ENCODE assay signal across 10 cellular contexts in genomic region chr17:59851431-59852375, GRCh38. TPM values are rescaled to one million over a fixed set of nuclear protein-coding genes. Genes with fewer than 3 reads are reported as not detected.
DNase-seq lines count a peak whose midpoint lies in the region; ATAC-seq and TF ChIP-seq lines count a peak whose summit lies in the region.
"Had no signal": no experiment of that assay in that cellular context is flagged by ENCODE, and none has a peak within 500 bp of the region (broad histone marks: within the 10 kb centered on the region; RNA-seq: fewer than 3 reads in every experiment).

No MANE protein-coding gene starts in this region.

- peaks cover 39% of the 10 kb centered on the region for H3K4me1 Mint-ChIP-seq in activated T-helper 2 cell treated with anti-CD3 and anti-CD28 coated beads, Interferon-gamma antibody, Interleukin-2, Interleukin-4, amounts not matched to agents 10 μg/mL and 5 μg/mL and 100 μg/mL, durations not matched to agents 14 hours and 24 hours and 36 hours (ENCODE audit: low read depth)

- TF ChIP-seq POLR2A in body of pancreas (IDR thresholded peaks at IDR 0.05), result peak in 1 of 3 donors; percentile 16
- TF ChIP-seq POLR2A in lower leg skin (IDR thresholded peaks at IDR 0.05), result no peak

- H3K27ac ChIP-seq in body of pancreas (peak overlapping the region; percentile 56 to 82 (median 75)), tibial artery (peak overlapping the region; percentile 58 to 72)
- H3K27ac ChIP-seq: KMS-11 had no signal

- intact Hi-C loops in body of pancreas (cut with DNase I), result no loop called here
- intact Hi-C loops in lower leg skin (cut with DNase I; ENCODE audit: low total_unique reads), result no loop called here
- intact Hi-C loops in tibial artery (cut with DNase I; ENCODE audit: low total_unique reads), result no loop called here
- intact Hi-C loops in activated T-helper 2 cell treated with anti-CD3 and anti-CD28 coated beads, Interferon-gamma antibody, Interleukin-2, Interleukin-4, amounts not matched to agents 10 μg/mL and 5 μg/mL and 100 μg/mL, durations not matched to agents 14 hours and 24 hours and 36 hours (cut with micrococcal nuclease), result no loop called here

- H3K4me1 ChIP-seq in body of pancreas, result peaks cover 89% of the 10 kb centered on the region
- peaks cover 0 to 74% (median 37%) of the 10 kb centered on the region in 4 donors for H3K4me1 ChIP-seq in tibial artery

- 54% methylated on average over 13 to 14 of the region's 14 CpGs for WGBS in body of pancreas, 2 donors
- WGBS in lower leg skin, 2 donors, result 38 to 42% methylated on average over 14 of the region's 14 CpGs

- H3K27me3 ChIP-seq in body of pancreas (no peaks in the 10 kb centered on the region), tibial artery (no peaks in the 10 kb centered on the region)

- H3K4me3 Mint-ChIP-seq in activated T-helper 2 cell treated with anti-CD3 and anti-CD28 coated beads, Interferon-gamma antibody, Interleukin-2, Interleukin-4, amounts not matched to agents 10 μg/mL and 5 μg/mL and 100 μg/mL, durations not matched to agents 14 hours and 24 hours and 36 hours (ENCODE audit: low read depth), result no peak overlapping the region

- no peaks in the 10 kb centered on the region for H3K27me3 Mint-ChIP-seq in activated T-helper 2 cell treated with anti-CD3 and anti-CD28 coated beads, Interferon-gamma antibody, Interleukin-2, Interleukin-4, amounts not matched to agents 10 μg/mL and 5 μg/mL and 100 μg/mL, durations not matched to agents 14 hours and 24 hours and 36 hours (ENCODE audit: low read depth)

- H3K36me3 Mint-ChIP-seq in activated T-helper 2 cell treated with anti-CD3 and anti-CD28 coated beads, Interferon-gamma antibody, Interleukin-2, Interleukin-4, amounts not matched to agents 10 μg/mL and 5 μg/mL and 100 μg/mL, durations not matched to agents 14 hours and 24 hours and 36 hours (ENCODE audit: low read depth), result peaks cover 3% of the 10 kb centered on the region

- no peak overlapping the region for H3K4me3 ChIP-seq in body of pancreas
- no peak overlapping the region for H3K4me3 ChIP-seq in lower leg skin (ENCODE audit: low read depth, poor library complexity, severe bottlenecking)
- H3K4me3 ChIP-seq in tibial artery, result peak overlapping the region in 1 of 2 donors; percentile 12

- TF ChIP-seq CTCF in body of pancreas (IDR thresholded peaks at IDR 0.05) (no peak), lower leg skin (IDR thresholded peaks at IDR 0.05) (no peak), tibial artery (IDR thresholded peaks at IDR 0.05) (no peak)

- no peaks in the 10 kb centered on the region for H3K9me3 ChIP-seq in body of pancreas
- H3K9me3 ChIP-seq in tibial artery, result no peaks in the 10 kb centered on the region

- peak; percentile 42 for DNase-seq in activated CD8-positive, alpha-beta memory T cell treated with anti-CD3 and anti-CD28 coated beads, Interleukin-2, amount 50 U/mL, for 48 hours
- DNase-seq in activated CD8-positive, alpha-beta memory T cell treated with anti-CD3 and anti-CD28 coated beads, Interleukin-2, amount 50 U/mL, for 4 hours, result no peak
- DNase-seq in body of pancreas (peak in 3 of 4 donors; percentile 42 to 58 (median 51)), lower leg skin (ENCODE audit: low spot score in 2 of 2) (peak; percentile 79 to 95), tibial artery (peak; percentile 45 to 68), NCI-H1105 (lab: John Stamatoyannopoulos, UW) (no peak)
- DNase-seq in activated T-helper 2 cell treated with anti-CD3 and anti-CD28 coated beads, Interferon-gamma antibody, Interleukin-2, Interleukin-4, amounts not matched to agents 10 μg/mL and 5 μg/mL and 100 μg/mL, durations not matched to agents 14 hours and 24 hours and 36 hours (ENCODE audit: low spot score), result no peak
- DNase-seq: effector CD8-positive, alpha-beta T cell had no signal

- H3K27ac Mint-ChIP-seq in activated T-helper 2 cell treated with anti-CD3 and anti-CD28 coated beads, Interferon-gamma antibody, Interleukin-2, Interleukin-4, amounts not matched to agents 10 μg/mL and 5 μg/mL and 100 μg/mL, durations not matched to agents 14 hours and 24 hours and 36 hours, result no peak overlapping the region

- H3K36me3 ChIP-seq in body of pancreas (replicated peaks in 1 of 2; ENCODE audit: insufficient read depth in 1 of 2, low read depth in 2 of 2) (no peaks in the 10 kb centered on the region), tibial artery (no peaks in the 10 kb centered on the region)

- ATAC-seq in body of pancreas, result no peak
- ATAC-seq in GM21825 (IDR thresholded peaks at IDR 0.05; ENCODE audit: unreplicated experiment), result no peak

- H3K9me3 Mint-ChIP-seq in activated T-helper 2 cell treated with anti-CD3 and anti-CD28 coated beads, Interferon-gamma antibody, Interleukin-2, Interleukin-4, amounts not matched to agents 10 μg/mL and 5 μg/mL and 100 μg/mL, durations not matched to agents 14 hours and 24 hours and 36 hours, result no peaks in the 10 kb centered on the region

RNA-seq across cellular contexts. Expression of gene TUBD1, which starts 41.0 kb away (rescaled TPM):
- total RNA-seq in body of pancreas (1 to 10 TPM; 6.9 to 7.5 TPM), lower leg skin (10 to 100 TPM in 2 of 4 donors, 1 to 10 TPM in 2; 8.2 to 22.5 (median 13.2) TPM)
- total RNA-seq in activated T-helper 2 cell treated with anti-CD3 and anti-CD28 coated beads, Interferon-gamma antibody, Interleukin-2, Interleukin-4, amounts not matched to agents 10 μg/mL and 5 μg/mL and 100 μg/mL, durations not matched to agents 14 hours and 24 hours and 36 hours, result 8.2 and 9.3 TPM in 2 replicates

RNA-seq across cellular contexts. Expression of gene RPS6KB1, which starts 41.2 kb away (rescaled TPM):
- 10 to 100 TPM; 30.6 to 55.0 TPM for total RNA-seq in body of pancreas
- 10 to 100 TPM; 21.3 to 52.5 (median 28.2) TPM for total RNA-seq in lower leg skin
- 65.9 and 70.1 TPM in 2 replicates for total RNA-seq in activated T-helper 2 cell treated with anti-CD3 and anti-CD28 coated beads, Interferon-gamma antibody, Interleukin-2, Interleukin-4, amounts not matched to agents 10 μg/mL and 5 μg/mL and 100 μg/mL, durations not matched to agents 14 hours and 24 hours and 36 hours

Comparison
In these comparisons a context has a peak if more than half of its experiments do, and no peak if none do; other contexts are left out.
1. DNase-seq: peak in activated CD8-positive, alpha-beta memory T cell treated with anti-CD3 and anti-CD28 coated beads, Interleukin-2, amount 50 U/mL, for 48 hours (single experiment), body of pancreas (3 of 4), lower leg skin (2 of 2) and tibial artery (2 of 2); none in activated CD8-positive, alpha-beta memory T cell treated with anti-CD3 and anti-CD28 coated beads, Interleukin-2, amount 50 U/mL, for 4 hours (single experiment), NCI-H1105 (single experiment) and activated T-helper 2 cell treated with anti-CD3 and anti-CD28 coated beads, Interferon-gamma antibody, Interleukin-2, Interleukin-4, amounts not matched to agents 10 μg/mL and 5 μg/mL and 100 μg/mL, durations not matched to agents 14 hours and 24 hours and 36 hours (single experiment).